In genomic region chr6:119620846-119621570, GRCh38 we compare ENCODE assay signal across 14 cellular contexts.
DNase-seq lines count a peak whose midpoint lies in the region; ATAC-seq and TF ChIP-seq lines count a peak whose summit lies in the region.
"Had no signal": no experiment of that assay in that cellular context is flagged by ENCODE, and none has a peak within 500 bp of the region (broad histone marks: within the 10 kb centered on the region; RNA-seq: fewer than 3 reads in every experiment).

No MANE protein-coding gene starts in this region.

- no peaks in the 10 kb centered on the region for H3K79me2 ChIP-seq in mammary epithelial cell (ENCODE audit: insufficient read depth, low read length)

- H2BK120ac ChIP-seq in IMR-90 (ENCODE audit: low read depth, low read length) (peak overlapping the region; percentile 79; the same call in 1 of the 2 replicates), mesenchymal stem cell (ENCODE audit: low read depth, low read length) (peak overlapping the region; percentile 61)

- H3K27me3 ChIP-seq in IMR-90 (ENCODE audit: control insufficient read depth, insufficient read depth, low read length): no peaks in the 10 kb centered on the region
- H3K27me3 ChIP-seq in mammary epithelial cell (ENCODE audit: insufficient read depth, low read length): no peaks in the 10 kb centered on the region
- no peaks in the 10 kb centered on the region for H3K27me3 ChIP-seq in mesenchymal stem cell (ENCODE audit: control insufficient read depth in 1 of 2, insufficient read depth in 1 of 2, low read length in 2 of 2)
- no peaks in the 10 kb centered on the region for H3K27me3 ChIP-seq in gastroesophageal sphincter
- H3K27me3 ChIP-seq: BE2C, body of pancreas had no signal

- no peaks in the 10 kb centered on the region for H3K9me3 Mint-ChIP-seq in stimulated activated memory B cell treated with anti-CD40 and anti-IgM and Interleukin-4, amounts not matched to agents 10 μg/mL and 1 μg/mL and 100 μg/mL, for 72 hours

- H4K5ac ChIP-seq in IMR-90 (ENCODE audit: low read depth, low read length): peak overlapping the region; percentile 72; the same call in 1 of the 2 replicates

- intact Hi-C loops in IMR-90 (cut with micrococcal nuclease): loop anchor here (5.0 kb wide), 1 partner anchor 269 kb away; no protein-coding TSS in a partner anchor
- intact Hi-C loops in mammary epithelial cell (cut with micrococcal nuclease): no loop called here

- H3K4ac ChIP-seq in IMR-90 (ENCODE audit: low read depth, low read length) (peak overlapping the region; percentile 48), mesenchymal stem cell (ENCODE audit: low read depth in 1 of 2, low read length in 2 of 2) (no peak overlapping the region)

- H3K79me1 ChIP-seq in IMR-90 (ENCODE audit: low read depth in 1 of 2, low read length in 2 of 2): no peaks in the 10 kb centered on the region
- H3K79me1 ChIP-seq in mesenchymal stem cell (replicated peaks; ENCODE audit: low read length, poor library complexity, severe bottlenecking): no peaks in the 10 kb centered on the region

- H3K4me2 ChIP-seq in IMR-90 (ENCODE audit: low read depth, low read length): peak overlapping the region; percentile 65; the same call in 1 of the 2 replicates
- H3K4me2 ChIP-seq in mammary epithelial cell (ENCODE audit: insufficient read depth, low read depth, low read length): peak overlapping the region; percentile 85
- no peak overlapping the region for H3K4me2 ChIP-seq in mesenchymal stem cell (ENCODE audit: low read length, poor library complexity, severe bottlenecking)

- H3K18ac ChIP-seq in IMR-90 (ENCODE audit: low read depth, low read length) (peak overlapping the region; percentile 80), mesenchymal stem cell (ENCODE audit: low read depth in 1 of 2, low read length in 2 of 2) (peak overlapping the region in 1 of 2 experiments; percentile 62)

- H2BK12ac ChIP-seq in mesenchymal stem cell (ENCODE audit: low read length in 2 of 2): no peak overlapping the region

- peak; percentile 94 for ATAC-seq in IMR-90 (ENCODE audit: low read depth)
- ATAC-seq in stimulated activated memory B cell treated with anti-CD40 and anti-IgM and Interleukin-4, amounts not matched to agents 10 μg/mL and 1 μg/mL and 100 μg/mL, for 72 hours: no peak
- no peak for ATAC-seq in HG03159 (IDR thresholded peaks at IDR 0.05; ENCODE audit: unreplicated experiment)
- no peak for ATAC-seq in gastroesophageal sphincter
- ATAC-seq: body of pancreas had no signal

- H2AFZ ChIP-seq in IMR-90 (replicated peaks; ENCODE audit: low read length, poor library complexity) (no peak overlapping the region), mammary epithelial cell (ENCODE audit: low read depth, low read length) (peak overlapping the region; percentile 80), mesenchymal stem cell (ENCODE audit: low read depth, low read length) (no peak overlapping the region)

- dilution Hi-C loops in IMR-90 (cut with HindIII; ENCODE audit: low sequenced_read_pairs, unreplicated experiment) (no loop called here), mammary epithelial cell (cut with HindIII; ENCODE audit: low sequenced_read_pairs) (no loop called here)

- H2AK9ac ChIP-seq in IMR-90 (replicated peaks; ENCODE audit: low read depth, low read length, poor library complexity): no peak overlapping the region

- no peak overlapping the region; the same call in 1 of the 2 replicates for H3K14ac ChIP-seq in IMR-90 (replicated peaks; ENCODE audit: low read depth, low read length)
- no peak overlapping the region for H3K14ac ChIP-seq in mesenchymal stem cell (ENCODE audit: low read length in 2 of 2)

- H4K91ac ChIP-seq in IMR-90 (ENCODE audit: insufficient read depth, low read depth, low read length) (peak overlapping the region; percentile 31; the same call in 1 of the 2 replicates), mesenchymal stem cell (ENCODE audit: low read length) (no peak overlapping the region)

- no peaks in the 10 kb centered on the region for H3K27me3 Mint-ChIP-seq in stimulated activated memory B cell treated with anti-CD40 and anti-IgM and Interleukin-4, amounts not matched to agents 10 μg/mL and 1 μg/mL and 100 μg/mL, for 72 hours

- H4K8ac ChIP-seq in IMR-90 (ENCODE audit: low read depth in 2 of 2, low read length in 2 of 2) (peak overlapping the region in 1 of 2 experiments; percentile 49; a peak in 2 of 4 replicates), mesenchymal stem cell (ENCODE audit: low read length) (no peak overlapping the region)

- H2BK5ac ChIP-seq in IMR-90 (ENCODE audit: low read depth, low read length, poor library complexity, severe bottlenecking) (peak overlapping the region; percentile 66), mesenchymal stem cell (ENCODE audit: low read depth, low read length, poor library complexity, severe bottlenecking) (no peak overlapping the region)

- TF ChIP-seq CTCF in IMR-90 (conservative IDR thresholded peaks at IDR 0.05; ENCODE audit: low read depth, low read length): no peak
- no peak for TF ChIP-seq CTCF in mammary epithelial cell (conservative IDR thresholded peaks at IDR 0.05 in 1 of 2, IDR thresholded peaks at IDR 0.05 in 1 of 2; ENCODE audit: extremely low read depth in 1 of 2, insufficient read depth in 1 of 2, low read depth in 1 of 2, low read length in 2 of 2)
- TF ChIP-seq CTCF in gastroesophageal sphincter (IDR thresholded peaks at IDR 0.05): no peak

- H3K23ac ChIP-seq in IMR-90 (ENCODE audit: low read depth, low read length) (peak overlapping the region; percentile 34), mesenchymal stem cell (ENCODE audit: low read length in 2 of 2) (no peak overlapping the region)

- in situ Hi-C loops in IMR-90 (cut with MboI; ENCODE audit: low sequenced_read_pairs): no loop called here
- in situ Hi-C loops in mammary epithelial cell (cut with MboI; ENCODE audit: low sequenced_read_pairs in 2 of 2): no loop called here

- H3K4me1 ChIP-seq in IMR-90 (ENCODE audit: control insufficient read depth, insufficient read depth, low read length) (no peaks in the 10 kb centered on the region), mammary epithelial cell (ENCODE audit: insufficient read depth, low read length) (peaks cover 19% of the 10 kb centered on the region), mesenchymal stem cell (ENCODE audit: control insufficient read depth, insufficient read depth, low read depth, low read length) (no peaks in the 10 kb centered on the region), gastroesophageal sphincter (no peaks in the 10 kb centered on the region)
- H3K4me1 ChIP-seq: BE2C, body of pancreas had no signal

- no peak overlapping the region for H2BK15ac ChIP-seq in IMR-90 (ENCODE audit: low read depth, low read length)
- no peak overlapping the region for H2BK15ac ChIP-seq in mesenchymal stem cell (ENCODE audit: low read depth, poor library complexity, severe bottlenecking)

- POLR2A ChIA-PET in IMR-90 (lab: Charles Lee; ENCODE audit: unreplicated experiment): no interaction called here

- no peaks in the 10 kb centered on the region for H3K9me1 ChIP-seq in IMR-90 (ENCODE audit: insufficient read depth, low read length)

- H3K9ac ChIP-seq in IMR-90 (ENCODE audit: low read depth, low read length) (no peak overlapping the region), mammary epithelial cell (ENCODE audit: insufficient read depth, low read length) (peak overlapping the region; percentile 54), mesenchymal stem cell (ENCODE audit: low read length) (peak overlapping the region; percentile 77)

- H3K27ac Mint-ChIP-seq in stimulated activated memory B cell treated with anti-CD40 and anti-IgM and Interleukin-4, amounts not matched to agents 10 μg/mL and 1 μg/mL and 100 μg/mL, for 72 hours: no peak overlapping the region

- no peaks in the 10 kb centered on the region for H3K9me3 ChIP-seq in IMR-90 (ENCODE audit: control insufficient read depth, insufficient read depth, low read length)
- no peaks in the 10 kb centered on the region for H3K9me3 ChIP-seq in mammary epithelial cell (replicated peaks; ENCODE audit: insufficient read depth, low read length)
- no peaks in the 10 kb centered on the region for H3K9me3 ChIP-seq in mesenchymal stem cell (ENCODE audit: control insufficient read depth, low read length)
- no peaks in the 10 kb centered on the region for H3K9me3 ChIP-seq in gastroesophageal sphincter
- H3K9me3 ChIP-seq: BE2C, body of pancreas had no signal

- H4K20me1 ChIP-seq in IMR-90 (ENCODE audit: insufficient read depth, low read length) (no peaks in the 10 kb centered on the region), mammary epithelial cell (ENCODE audit: insufficient read depth, low read length) (no peaks in the 10 kb centered on the region)

- CTCF ChIA-PET in IMR-90 (lab: Yijun Ruan, JAX): no interaction called here
- CTCF ChIA-PET in mammary epithelial cell (lab: Charles Lee; ENCODE audit: low non-redundant PET): no interaction called here

- no peak for TF ChIP-seq RAD21 in IMR-90 (IDR thresholded peaks at IDR 0.05; ENCODE audit: low read length)

- no peak for TF ChIP-seq EP300 in gastroesophageal sphincter (IDR thresholded peaks at IDR 0.05)

- WGBS in IMR-90 (ENCODE audit: extremely low coverage in 2 of 2, insufficient read length in 1 of 2), 2 experiments: no CpG with 5 or more reads among the region's 4 CpGs
- 0% methylated on average over 4 of the region's 4 CpGs for WGBS in mammary epithelial cell (ENCODE audit: low coverage, missing lambda C conversion rate)
- 0% methylated on average over 3 of the region's 4 CpGs for WGBS in mesenchymal stem cell
- WGBS in gastroesophageal sphincter (ENCODE audit: low coverage in 1 of 2), 2 donors: 65 to 74% methylated on average over 4 of the region's 4 CpGs

- H3K56ac ChIP-seq in IMR-90 (ENCODE audit: extremely low read depth, insufficient read depth, low read length): peak overlapping the region; percentile 36; the same call in 1 of the 2 replicates

- DNase-seq in AG08396 (ENCODE audit: low spot score): peak; percentile 26
- DNase-seq in IMR-90: peak; percentile 88
- peak; percentile 88 for DNase-seq in mammary epithelial cell
- DNase-seq in mesenchymal stem cell: peak; percentile 86
- no peak for DNase-seq in NOMO-1 treated with DMSO at 0.1 percent for 48 hours (lab: John Stamatoyannopoulos, UW; ENCODE audit: unreplicated experiment)
- DNase-seq: BE2C; body of pancreas; H7; NCI-H1105; NK-92 treated with Interleukin-12 subunit alpha and Interleukin-12 subunit beta, amount 100 ng/mL, for 24 hours had no signal

- H3K36me3 ChIP-seq in IMR-90 (ENCODE audit: control insufficient read depth, insufficient read depth, low read length) (no peaks in the 10 kb centered on the region), mammary epithelial cell (ENCODE audit: insufficient read depth, low read length) (no peaks in the 10 kb centered on the region), mesenchymal stem cell (ENCODE audit: control insufficient read depth in 1 of 2, insufficient read depth in 2 of 2, low read depth in 1 of 2, low read length in 2 of 2) (no peaks in the 10 kb centered on the region), gastroesophageal sphincter (no peaks in the 10 kb centered on the region)
- H3K36me3 ChIP-seq: BE2C had no signal

- H3K4me3 ChIP-seq in IMR-90 (ENCODE audit: insufficient read depth, low read depth, low read length) (no peak overlapping the region), mammary epithelial cell (replicated peaks in 1 of 3; ENCODE audit: insufficient read depth in 1 of 3, low read depth in 2 of 3, low read length in 3 of 3) (peak overlapping the region in 1 of 3 experiments; percentile 22), mesenchymal stem cell (ENCODE audit: insufficient read depth in 1 of 2, low read depth in 1 of 2, low read length in 2 of 2) (peak overlapping the region in 1 of 2 experiments; percentile 11), gastroesophageal sphincter (no peak overlapping the region)
- H3K4me3 ChIP-seq: body of pancreas, lung had no signal

- H2AK5ac ChIP-seq in IMR-90 (ENCODE audit: low read depth, low read length) (no peak overlapping the region), mesenchymal stem cell (ENCODE audit: low read length, severe bottlenecking) (no peak overlapping the region)

- H3K4me3 Mint-ChIP-seq in stimulated activated memory B cell treated with anti-CD40 and anti-IgM and Interleukin-4, amounts not matched to agents 10 μg/mL and 1 μg/mL and 100 μg/mL, for 72 hours: no peak overlapping the region

- peak overlapping the region; percentile 92 for H2BK20ac ChIP-seq in IMR-90 (ENCODE audit: low read depth, low read length)

- no peaks in the 10 kb centered on the region for H3K4me1 Mint-ChIP-seq in stimulated activated memory B cell treated with anti-CD40 and anti-IgM and Interleukin-4, amounts not matched to agents 10 μg/mL and 1 μg/mL and 100 μg/mL, for 72 hours

- H3K27ac ChIP-seq in IMR-90 (ENCODE audit: insufficient read depth, low read length) (no peak overlapping the region; the same call in 1 of the 2 replicates), mammary epithelial cell (ENCODE audit: insufficient read depth, low read depth, low read length) (peak overlapping the region; percentile 97), mesenchymal stem cell (ENCODE audit: low read length, poor library complexity, severe bottlenecking) (peak overlapping the region; percentile 83), gastroesophageal sphincter (no peak overlapping the region)
- H3K27ac ChIP-seq: body of pancreas had no signal

- no peak for TF ChIP-seq POLR2A in IMR-90 (IDR thresholded peaks at IDR 0.05; ENCODE audit: low read depth, low read length)
- no peak for TF ChIP-seq POLR2A in gastroesophageal sphincter (IDR thresholded peaks at IDR 0.05)

- BruUV-seq in IMR-90 (replicated peaks; lab: Mats Ljungman, UMichigan): no TSS peak
- TSS peak; percentile 94 for BruUV-seq in mammary epithelial cell (replicated peaks; lab: Mats Ljungman, UMichigan)

- no peaks in the 10 kb centered on the region for H3K36me3 Mint-ChIP-seq in stimulated activated memory B cell treated with anti-CD40 and anti-IgM and Interleukin-4, amounts not matched to agents 10 μg/mL and 1 μg/mL and 100 μg/mL, for 72 hours

Comparison
In these comparisons a context has a peak if more than half of its experiments do, and no peak if none do; other contexts are left out.
1. H3K27ac ChIP-seq: peak in mammary epithelial cell (single experiment) and mesenchymal stem cell (single experiment); none in IMR-90 (single experiment) and gastroesophageal sphincter (0 of 4).